ENCODE assay signal across 3 cellular contexts in genomic region chr1:228756457-228756856, GRCh38. TPM values are rescaled to one million over a fixed set of nuclear protein-coding genes. Genes with fewer than 3 reads are reported as not detected.
"Had no signal": no experiment of that assay in that cellular context is flagged by ENCODE, and none has a peak within 500 bp of the region (broad histone marks: within the 10 kb centered on the region; RNA-seq: fewer than 3 reads in every experiment).

No MANE protein-coding gene starts in this region.

- H3K4me3 ChIP-seq: GM12878 had no signal

- ATAC-seq: GM12878 had no signal

- DNase-seq: GDM1, GF-D8 had no signal

RNA-seq across cellular contexts. Expression of gene RHOU, which starts 21.2 kb away (rescaled TPM):
- total RNA-seq: GM12878 had no signal
- polyA plus RNA-seq: GM12878 had no signal
